Comparison of ENCODE assay signal across 19 cellular contexts in genomic region chr3:111915905-111916304, GRCh38. TPM values are rescaled to one million over a fixed set of nuclear protein-coding genes. Genes with fewer than 3 reads are reported as not detected.
DNase-seq lines count a peak whose midpoint lies in the region; ATAC-seq and TF ChIP-seq lines count a peak whose summit lies in the region.
"Had no signal": no experiment of that assay in that cellular context is flagged by ENCODE, and none has a peak within 500 bp of the region (broad histone marks: within the 10 kb centered on the region; RNA-seq: fewer than 3 reads in every experiment).

No MANE protein-coding gene starts in this region.

- H3K9ac ChIP-seq in neural progenitor cell, result no peak overlapping the region

- H3F3A ChIP-seq in neural progenitor cell (ENCODE audit: low read depth), result peaks cover 11% of the 10 kb centered on the region

- H3K4me1 Mint-ChIP-seq in endothelial cell (ENCODE audit: unreplicated experiment), result peaks cover 35% of the 10 kb centered on the region
- H3K4me1 Mint-ChIP-seq in neural progenitor cell, result peaks cover 30% of the 10 kb centered on the region
- H3K4me1 Mint-ChIP-seq: activated naive CD8-positive, alpha-beta T cell treated with anti-CD3 and anti-CD28 coated beads, Interleukin-2, amount 50 U/mL, for 24 hours; naive B cell had no signal

- H3K4me1 ChIP-seq in neural progenitor cell, result peaks cover 24% of the 10 kb centered on the region

- H3K4me2 ChIP-seq in neural progenitor cell, result peak overlapping the region; percentile 41
- H3K4me2 ChIP-seq: hepatocyte had no signal

- H3K36me3 Mint-ChIP-seq in endothelial cell (ENCODE audit: low read depth, unreplicated experiment) (peaks cover 18% of the 10 kb centered on the region), neural progenitor cell (peaks cover 36% of the 10 kb centered on the region)

- no peak overlapping the region for H3K4me3 ChIP-seq in neural progenitor cell
- H3K4me3 ChIP-seq: hepatocyte had no signal

- no peak overlapping the region for H2AFZ ChIP-seq in neural progenitor cell (replicated peaks)
- H2AFZ ChIP-seq: hepatocyte had no signal

- H3K9me3 Mint-ChIP-seq in endothelial cell (ENCODE audit: unreplicated experiment) (no peaks in the 10 kb centered on the region), neural progenitor cell (no peaks in the 10 kb centered on the region)
- H3K9me3 Mint-ChIP-seq: activated CD4-positive, alpha-beta memory T cell treated with anti-CD3 and anti-CD28 coated beads for 36 hours; activated naive CD8-positive, alpha-beta T cell treated with anti-CD3 and anti-CD28 coated beads, Interleukin-2, amount 50 U/mL, for 24 hours; activated T-cell treated with anti-CD3 and anti-CD28 coated beads, Interleukin-2, amount 50 U/mL, for 72 hours; CD4-positive, alpha-beta T cell; naive B cell had no signal

- DNase-seq in DMS79 treated with DMSO at 0.1 percent for 48 hours (lab: John Stamatoyannopoulos, UW) (peak; percentile 37), DMS79 (lab: John Stamatoyannopoulos, UW) (no peak), NCI-H82 treated with DMSO at 0.1 percent for 48 hours (lab: John Stamatoyannopoulos, UW; ENCODE audit: unreplicated experiment) (peak; percentile 20), endothelial cell (ENCODE audit: low spot score) (no peak), neural progenitor cell (ENCODE audit: low spot score) (peak; percentile 62), SW 1271 (lab: John Stamatoyannopoulos, UW) (no peak)
- DNase-seq: 8988T; activated CD4-positive, alpha-beta memory T cell treated with anti-CD3 and anti-CD28 coated beads for 36 hours; activated naive CD8-positive, alpha-beta T cell treated with anti-CD3 and anti-CD28 coated beads, Interleukin-2, amount 50 U/mL, for 24 hours; activated T-cell treated with anti-CD3 and anti-CD28 coated beads, Interleukin-2, amount 50 U/mL, for 72 hours; CD4-positive, alpha-beta T cell; erythroblast; naive B cell; NCI-H1930 had no signal

- H3K27me3 Mint-ChIP-seq in endothelial cell (ENCODE audit: unreplicated experiment), result peaks cover 2% of the 10 kb centered on the region
- H3K27me3 Mint-ChIP-seq in neural progenitor cell (ENCODE audit: insufficient read depth, low read depth), result peaks cover 6% of the 10 kb centered on the region
- H3K27me3 Mint-ChIP-seq: activated CD4-positive, alpha-beta memory T cell treated with anti-CD3 and anti-CD28 coated beads for 36 hours; activated naive CD8-positive, alpha-beta T cell treated with anti-CD3 and anti-CD28 coated beads, Interleukin-2, amount 50 U/mL, for 24 hours; CD4-positive, alpha-beta T cell; naive B cell had no signal

- no peaks in the 10 kb centered on the region for H3K79me2 ChIP-seq in neural progenitor cell (ENCODE audit: low read depth)

- ATAC-seq in HG02973 (IDR thresholded peaks at IDR 0.05; ENCODE audit: unreplicated experiment), result no peak
- no peak for ATAC-seq in HG02623 (IDR thresholded peaks at IDR 0.05; ENCODE audit: unreplicated experiment)
- ATAC-seq: activated naive CD8-positive, alpha-beta T cell treated with anti-CD3 and anti-CD28 coated beads, Interleukin-2, amount 50 U/mL, for 24 hours; activated T-cell treated with anti-CD3 and anti-CD28 coated beads, Interleukin-2, amount 50 U/mL, for 72 hours; left lobe of liver had no signal

- H3K27ac ChIP-seq in neural progenitor cell, result no peak overlapping the region
- H3K27ac ChIP-seq: hepatocyte had no signal

- H3K27ac Mint-ChIP-seq in endothelial cell (ENCODE audit: unreplicated experiment), result peak overlapping the region; percentile 92
- peak overlapping the region; percentile 48 for H3K27ac Mint-ChIP-seq in neural progenitor cell
- H3K27ac Mint-ChIP-seq: activated CD4-positive, alpha-beta memory T cell treated with anti-CD3 and anti-CD28 coated beads for 36 hours; activated naive CD8-positive, alpha-beta T cell treated with anti-CD3 and anti-CD28 coated beads, Interleukin-2, amount 50 U/mL, for 24 hours; CD4-positive, alpha-beta T cell had no signal

- H3K27me3 ChIP-seq in neural progenitor cell, result peaks cover 34% of the 10 kb centered on the region
- H3K27me3 ChIP-seq: hepatocyte had no signal

- TF ChIP-seq CTCF in endothelial cell (IDR thresholded peaks at IDR 0.05; ENCODE audit: unreplicated experiment) (no peak), neural progenitor cell (IDR thresholded peaks at IDR 0.05) (no peak)

- H3K4me3 Mint-ChIP-seq in endothelial cell (ENCODE audit: unreplicated experiment) (no peak overlapping the region), neural progenitor cell (no peak overlapping the region)
- H3K4me3 Mint-ChIP-seq: activated CD4-positive, alpha-beta memory T cell treated with anti-CD3 and anti-CD28 coated beads for 36 hours; activated naive CD8-positive, alpha-beta T cell treated with anti-CD3 and anti-CD28 coated beads, Interleukin-2, amount 50 U/mL, for 24 hours; activated T-cell treated with anti-CD3 and anti-CD28 coated beads, Interleukin-2, amount 50 U/mL, for 72 hours; CD4-positive, alpha-beta T cell; naive B cell had no signal

- H3K36me3 ChIP-seq in neural progenitor cell, result no peaks in the 10 kb centered on the region

- no peaks in the 10 kb centered on the region for H4K20me1 ChIP-seq in neural progenitor cell (ENCODE audit: low read depth)

- no peaks in the 10 kb centered on the region for H3K9me3 ChIP-seq in neural progenitor cell (ENCODE audit: low read depth)

RNA-seq across cellular contexts. Expression of gene PHLDB2, which starts 56.8 kb away (rescaled TPM):
- total RNA-seq in endothelial cell (ENCODE audit: unreplicated experiment) (47.8 TPM), neural progenitor cell (ENCODE audit: low replicate concordance) (12.8 and 15.9 TPM in 2 replicates)
- total RNA-seq: G401 had no signal

Comparison
In these comparisons a context has a peak if more than half of its experiments do, and no peak if none do; other contexts are left out.
1. DNase-seq: peak in DMS79 treated with DMSO at 0.1 percent for 48 hours (single experiment), NCI-H82 treated with DMSO at 0.1 percent for 48 hours (single experiment) and neural progenitor cell (single experiment); none in DMS79 (single experiment), endothelial cell (single experiment) and SW 1271 (0 of 2).